Comparison of ENCODE assay signal across 31 cellular contexts in genomic region chr16:10561425-10561824, GRCh38. TPM values are rescaled to one million over a fixed set of nuclear protein-coding genes. Genes with fewer than 3 reads are reported as not detected.
A peak's percentile ranks its signal among the peaks of the same experiment; 100 is the strongest.
DNase-seq lines count a peak whose midpoint lies in the region; ATAC-seq and TF ChIP-seq lines count a peak whose summit lies in the region.
"Had no signal": no experiment of that assay in that cellular context is flagged by ENCODE, and none has a peak within 500 bp of the region (broad histone marks: within the 10 kb centered on the region; RNA-seq: fewer than 3 reads in every experiment).

No MANE protein-coding gene starts in this region.

- H3K4me3 ChIP-seq in left ventricle myocardium inferior = no peak overlapping the region
- H3K4me3 ChIP-seq in ascending aorta = no peak overlapping the region
- no peak overlapping the region for H3K4me3 ChIP-seq in psoas muscle
- H3K4me3 ChIP-seq in upper lobe of right lung = no peak overlapping the region
- H3K4me3 ChIP-seq in testis = no peak overlapping the region
- H3K4me3 ChIP-seq: left lung, uterus had no signal

- TF ChIP-seq POLR2A in testis (IDR thresholded peaks at IDR 0.05) = no peak

- intact Hi-C loops in left ventricle myocardium inferior (cut with micrococcal nuclease) = no loop called here
- intact Hi-C loops in Right ventricle myocardium superior (cut with DNase I) = no loop called here
- intact Hi-C loops in ascending aorta (cut with DNase I) = loop anchor here (5.0 kb wide), 1 partner anchor 356 kb away; no protein-coding TSS in a partner anchor
- intact Hi-C loops in psoas muscle (cut with DNase I) = loop anchor here in 1 of 2 donors (2.0 to 5.0 kb wide), 2 partner anchors 13 to 266 kb away; no protein-coding TSS in a partner anchor
- intact Hi-C loops in upper lobe of right lung (cut with DNase I) = no loop called here
- intact Hi-C loops in testis (cut with DNase I; ENCODE audit: low total_unique reads) = no loop called here

- H3K4me1 ChIP-seq in left ventricle myocardium inferior (peaks cover 100% of the 10 kb centered on the region), ascending aorta (peaks cover 25 to 74% of the 10 kb centered on the region in 2 donors), psoas muscle (peaks cover 61% of the 10 kb centered on the region), upper lobe of right lung (peaks cover 64% of the 10 kb centered on the region), testis (peaks cover 20% of the 10 kb centered on the region)
- H3K4me1 ChIP-seq: uterus had no signal

- H3K27me3 ChIP-seq in left ventricle myocardium inferior (ENCODE audit: low read depth) (no peaks in the 10 kb centered on the region), ascending aorta (no peaks in the 10 kb centered on the region), psoas muscle (ENCODE audit: insufficient read depth in 3 of 3, low read length in 2 of 3) (no peaks in the 10 kb centered on the region), upper lobe of right lung (no peaks in the 10 kb centered on the region), testis (no peaks in the 10 kb centered on the region)
- H3K27me3 ChIP-seq: left lung, neutrophil, uterus had no signal

- H3K9me3 ChIP-seq in left ventricle myocardium inferior (replicated peaks) = peaks cover 19% of the 10 kb centered on the region
- peaks cover 4 to 7% of the 10 kb centered on the region in 2 donors for H3K9me3 ChIP-seq in ascending aorta
- peaks cover 6% of the 10 kb centered on the region for H3K9me3 ChIP-seq in psoas muscle
- H3K9me3 ChIP-seq in upper lobe of right lung = no peaks in the 10 kb centered on the region
- no peaks in the 10 kb centered on the region for H3K9me3 ChIP-seq in testis
- H3K9me3 ChIP-seq: neutrophil, uterus had no signal

- DNase-seq in left ventricle myocardium inferior (no peak), Right ventricle myocardium superior (no peak), ascending aorta (ENCODE audit: low spot score in 2 of 2) (no peak), psoas muscle (no peak), upper lobe of right lung (no peak), NCI-H748 treated with DMSO at 0.1 percent for 48 hours (lab: John Stamatoyannopoulos, UW) (no peak), testis (no peak), NCI-H187 treated with DMSO at 0.1 percent for 48 hours (lab: John Stamatoyannopoulos, UW) (no peak)
- DNase-seq: activated CD4-positive, alpha-beta memory T cell treated with anti-CD3 and anti-CD28 coated beads, Interleukin-2, amount 10 ng/mL, durations not matched to agents 7 days and 5 days; activated CD8-positive, alpha-beta memory T cell treated with anti-CD3 and anti-CD28 coated beads, Interleukin-2, amount 50 U/mL, for 4 hours; activated naive CD4-positive, alpha-beta T cell treated with anti-CD3 and anti-CD28 coated beads, Interleukin-2, amount 10 ng/mL, durations not matched to agents 7 days and 5 days; amniotic stem cell; CD4-positive, alpha-beta T cell; effector CD8-positive, alpha-beta T cell; glutamatergic neuron; islet precursor cell; left lung; midbrain; naive thymus-derived CD4-positive, alpha-beta T cell; NCI-H1048; NCI-H1694; NCI-H446; NCI-H82; stimulated activated CD4-positive, alpha-beta T cell treated with anti-CD3 and anti-CD28 coated beads, Interleukin-15, amount 100 ng/mL, for 24 hours; stimulated activated CD4-positive, alpha-beta T cell treated with anti-CD3 and anti-CD28 coated beads, Interleukin-4, amount 100 ng/mL, for 4 hours; uterus had no signal

- ATAC-seq in Right ventricle myocardium superior (ENCODE audit: poor library complexity) = no peak
- ATAC-seq in psoas muscle = no peak
- no peak for ATAC-seq in upper lobe of right lung
- ATAC-seq: left lung; naive thymus-derived CD4-positive, alpha-beta T cell; SK-N-SH treated with all-trans-retinoic acid at 6 μM for 48 hours had no signal

- 69 to 72% (median 71%) methylated on average over 3 of the region's 3 CpGs for WGBS in psoas muscle, 3 donors
- 86 to 93% methylated on average over 3 of the region's 3 CpGs for WGBS in testis, 2 donors

- TF ChIP-seq CTCF in left ventricle myocardium inferior (IDR thresholded peaks at IDR 0.05; ENCODE audit: borderline replicate concordance) (no peak), ascending aorta (IDR thresholded peaks at IDR 0.05) (no peak), psoas muscle (IDR thresholded peaks at IDR 0.05) (no peak), upper lobe of right lung (IDR thresholded peaks at IDR 0.05) (no peak), testis (IDR thresholded peaks at IDR 0.05) (no peak)

- H3K36me3 ChIP-seq in left ventricle myocardium inferior = peaks cover 3% of the 10 kb centered on the region
- H3K36me3 ChIP-seq in ascending aorta = no peaks in the 10 kb centered on the region
- H3K36me3 ChIP-seq in psoas muscle (ENCODE audit: insufficient read depth in 1 of 2, low read depth in 1 of 2) = no peaks in the 10 kb centered on the region
- no peaks in the 10 kb centered on the region for H3K36me3 ChIP-seq in upper lobe of right lung
- no peaks in the 10 kb centered on the region for H3K36me3 ChIP-seq in testis (ENCODE audit: low read depth, missing control alignments)
- H3K36me3 ChIP-seq: left lung, neutrophil, uterus had no signal

- peak overlapping the region; percentile 97 for H3K27ac ChIP-seq in left ventricle myocardium inferior (replicated peaks)
- peak overlapping the region; percentile 79 to 93 for H3K27ac ChIP-seq in ascending aorta
- peak overlapping the region; percentile 47 for H3K27ac ChIP-seq in psoas muscle
- H3K27ac ChIP-seq in upper lobe of right lung = peak overlapping the region; percentile 82
- H3K27ac ChIP-seq in testis = peak overlapping the region in 1 of 2 donors; percentile 27
- H3K27ac ChIP-seq: neutrophil had no signal

RNA-seq across cellular contexts. Expression of gene EMP2, which starts 19.0 kb away (rescaled TPM):
- total RNA-seq in left ventricle myocardium inferior (60.5 TPM), Right ventricle myocardium superior (81.0 TPM), ascending aorta (49.2 TPM), psoas muscle (10 to 100 TPM; 11.0 to 25.4 (median 17.7) TPM), upper lobe of right lung (726 TPM), testis (10 to 100 TPM in 1 of 2 donors, 1 to 10 TPM in 1; 9.3 to 13.1 TPM)
- polyA plus RNA-seq in psoas muscle (10 to 100 TPM in 1 of 3 donors, 1 to 10 TPM in 2; 8.0 to 22.8 (median 9.9) TPM), testis (ENCODE audit: insufficient read depth, low read depth, low replicate concordance) (18.4 TPM)
- total RNA-seq: activated CD4-positive, alpha-beta memory T cell treated with anti-CD3 and anti-CD28 coated beads, Interleukin-2, amount 10 ng/mL, durations not matched to agents 7 days and 5 days; activated T-helper 1 cell treated with anti-CD3 and anti-CD28 coated beads, Interleukin-12 subunit alpha, Interleukin-12 subunit beta, Interleukin-2, Interleukin-4 antibody, amounts not matched to agents 30 ng/mL and 10 ng/mL and 1 ng/mL, durations not matched to agents 14 hours and 24 hours and 36 hours; CD4-positive, alpha-beta T cell; naive thymus-derived CD4-positive, alpha-beta T cell; OCI-LY7; T-helper 2 cell treated with Interferon-gamma antibody and Interleukin-4, amounts not matched to agents 100 ng/mL and 5 ng/mL, for 36 hours had no signal
- polyA plus RNA-seq: naive thymus-derived CD4-positive, alpha-beta T cell had no signal
